ENCODE assay signal across 8 cellular contexts in the genomic region with DNA sequence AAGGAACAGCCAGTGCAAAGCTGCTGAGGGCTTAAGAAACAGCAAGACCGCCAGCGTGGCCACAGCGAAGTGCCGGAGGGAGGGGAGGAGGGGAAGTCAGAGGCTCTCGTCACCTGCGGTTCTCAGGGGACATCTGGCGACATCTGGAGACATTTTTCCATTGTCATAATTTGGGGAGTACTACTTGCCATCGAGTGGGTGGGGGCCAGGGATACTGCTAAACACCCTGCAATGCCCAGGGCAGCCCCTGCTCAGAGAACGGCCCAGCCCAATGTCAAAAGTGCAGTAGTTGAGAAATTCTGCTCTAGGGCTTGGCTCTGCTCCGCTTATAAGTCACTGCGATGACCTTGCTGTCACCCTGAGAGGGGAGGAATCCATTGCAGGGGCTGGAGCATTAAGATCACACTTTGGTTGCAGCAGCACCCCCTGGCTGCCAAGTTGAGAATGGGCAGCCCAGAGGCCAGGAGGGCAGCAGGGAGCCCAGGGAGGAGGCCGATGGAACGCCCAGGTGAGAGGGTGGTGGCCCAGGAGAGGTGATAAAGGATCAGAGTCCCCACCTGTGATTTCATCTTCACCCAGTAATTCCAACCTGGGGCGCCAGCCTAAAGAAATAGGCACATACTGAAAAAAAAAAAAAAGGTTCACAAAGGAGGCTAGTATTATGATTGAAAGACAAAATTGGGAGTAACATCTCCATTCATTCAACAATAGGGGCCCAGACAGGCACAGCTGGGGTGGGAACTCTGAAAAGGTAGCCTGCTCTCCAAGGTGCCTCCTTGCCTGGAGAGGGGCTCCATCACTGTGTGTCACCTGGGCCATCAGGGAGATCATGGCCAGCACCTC.
DNase-seq lines count a peak whose midpoint lies in the region; ATAC-seq, FAIRE-seq and TF ChIP-seq lines count a peak whose summit lies in the region.

No MANE protein-coding gene starts in this region.

- H3K27ac ChIP-seq in HepG2 (ENCODE audit: extremely low read length, insufficient read depth, low read length) (no peak overlapping the region), coronary artery (no peak overlapping the region)

- POLR2A ChIA-PET in HepG2 (lab: Yijun Ruan, JAX), result no interaction called here

- FAIRE-seq in HepG2 (lab: Jason Lieb, UNC), result peak; percentile 56

- ATAC-seq in activated T-cell treated with anti-CD3 and anti-CD28 coated beads, Interleukin-2, amount 50 U/mL, for 72 hours (replicated peaks in 1 of 2), result no peak
- ATAC-seq in HepG2, result peak; percentile 70

- 39% methylated on average over 14 of the region's 14 CpGs for WGBS in HepG2 (ENCODE audit: low lambda C conversion rate)

- H3K79me2 ChIP-seq in HepG2 (ENCODE audit: insufficient read depth, low read length), result no peaks in the 10 kb centered on the region

- H2AFZ ChIP-seq in HepG2 (ENCODE audit: low read length), result no peak overlapping the region

- H3K27ac Mint-ChIP-seq in activated T-cell treated with anti-CD3 and anti-CD28 coated beads, Interleukin-2, amount 50 U/mL, for 72 hours, result no peak overlapping the region
- no peak overlapping the region for H3K27ac Mint-ChIP-seq in activated T-cell treated with anti-CD3 and anti-CD28 coated beads, Interleukin-2, amount 50 U/mL, for 24 hours

- no peak overlapping the region for H3K4me2 ChIP-seq in HepG2 (ENCODE audit: low read depth, low read length)

- no peak overlapping the region for H3K4me3 Mint-ChIP-seq in activated T-cell treated with anti-CD3 and anti-CD28 coated beads, Interleukin-2, amount 50 U/mL, for 72 hours
- no peak overlapping the region for H3K4me3 Mint-ChIP-seq in activated T-cell treated with anti-CD3 and anti-CD28 coated beads, Interleukin-2, amount 50 U/mL, for 24 hours

- peaks cover 0 to 1% of the 10 kb centered on the region in 2 donors for H3K36me3 Mint-ChIP-seq in activated T-cell treated with anti-CD3 and anti-CD28 coated beads, Interleukin-2, amount 50 U/mL, for 72 hours (ENCODE audit: insufficient read depth in 2 of 2)
- no peaks in the 10 kb centered on the region for H3K36me3 Mint-ChIP-seq in activated T-cell treated with anti-CD3 and anti-CD28 coated beads, Interleukin-2, amount 50 U/mL, for 24 hours (ENCODE audit: low read depth)

- 0 out of 5 replicates have a peak, but pooled peaks cover 0 to 5% of the 10 kb centered on the region in 2 experiments for H3K27me3 ChIP-seq in HepG2 (ENCODE audit: control insufficient read depth in 1 of 2, insufficient read depth in 2 of 2, low read length in 2 of 2)

- TF ChIP-seq EP300 in HepG2 (IDR thresholded peaks at IDR 0.05; ENCODE audit: low read depth in 2 of 2, low read length in 2 of 2) (no peak), HepG2 (CRISPR knock-in tag; IDR thresholded peaks at IDR 0.05; ENCODE audit: borderline replicate concordance) (no peak)

- H3K4me3 ChIP-seq in LNCaP clone FGC (ENCODE audit: low read depth, low read length), result no peak overlapping the region
- H3K4me3 ChIP-seq in astrocyte of the spinal cord (ENCODE audit: low read depth, low read length), result no peak overlapping the region
- H3K4me3 ChIP-seq in HepG2 (replicated peaks in 1 of 3; ENCODE audit: insufficient read depth in 1 of 3, low read depth in 2 of 3, low read length in 3 of 3), result no peak overlapping the region
- H3K4me3 ChIP-seq in coronary artery, result no peak overlapping the region

- no peaks in the 10 kb centered on the region for H3K4me1 Mint-ChIP-seq in activated T-cell treated with anti-CD3 and anti-CD28 coated beads, Interleukin-2, amount 50 U/mL, for 72 hours (ENCODE audit: low read depth)
- no peaks in the 10 kb centered on the region for H3K4me1 Mint-ChIP-seq in activated T-cell treated with anti-CD3 and anti-CD28 coated beads, Interleukin-2, amount 50 U/mL, for 24 hours (ENCODE audit: low read depth)

- CTCF ChIA-PET in HepG2 (lab: Yijun Ruan, JAX; ENCODE audit: low intra/inter-chr PET ratio, low total read pairs), result no interaction called here

- intact Hi-C loops in HepG2 (cut with micrococcal nuclease; ENCODE audit: unreplicated experiment), result loop anchor here (5.0 kb wide), 1 partner anchor 496 kb away; no protein-coding TSS in a partner anchor

- H4K20me1 ChIP-seq in HepG2 (ENCODE audit: insufficient read depth, low read length), result no peaks in the 10 kb centered on the region

- no TSS peak for BruUV-seq in HepG2 (replicated peaks; lab: Mats Ljungman, UMichigan)

- no peak overlapping the region for H3K9ac ChIP-seq in HepG2 (ENCODE audit: insufficient read depth, low read depth, low read length)

- peaks cover 6% of the 10 kb centered on the region for H3K27me3 Mint-ChIP-seq in activated T-cell treated with anti-CD3 and anti-CD28 coated beads, Interleukin-2, amount 50 U/mL, for 72 hours (ENCODE audit: low read depth)
- peaks cover 12% of the 10 kb centered on the region for H3K27me3 Mint-ChIP-seq in activated T-cell treated with anti-CD3 and anti-CD28 coated beads, Interleukin-2, amount 50 U/mL, for 24 hours

- H3K36me3 ChIP-seq in HepG2 (replicated peaks in 1 of 2; ENCODE audit: control insufficient read depth in 1 of 2, insufficient read depth in 2 of 2, low read length in 2 of 2), result no peaks in the 10 kb centered on the region

- peaks cover 31% of the 10 kb centered on the region for H3K4me1 ChIP-seq in HepG2 (ENCODE audit: insufficient read depth, low read length)

- peak; percentile 80 for TF ChIP-seq CTCF in LNCaP clone FGC (IDR thresholded peaks at IDR 0.05; ENCODE audit: control insufficient read depth, extremely low read depth, insufficient read depth)
- TF ChIP-seq CTCF in astrocyte of the spinal cord (IDR thresholded peaks at IDR 0.05; ENCODE audit: low read depth, low read length), result peak; percentile 69
- peak; percentile 79 for TF ChIP-seq CTCF in HepG2 (CRISPR knock-in tag; IDR thresholded peaks at IDR 0.05)
- no peak for TF ChIP-seq CTCF in coronary artery (IDR thresholded peaks at IDR 0.05)

- in situ Hi-C loops in astrocyte of the spinal cord (cut with HindIII; ENCODE audit: low sequenced_read_pairs) (no loop called here), HepG2 (cut with HindIII; ENCODE audit: extremely low pct_ligation_motif_present, low pct_unique_long_range_greater_than_20kb) (no loop called here)

- no peaks in the 10 kb centered on the region for H3K9me3 Mint-ChIP-seq in activated T-cell treated with anti-CD3 and anti-CD28 coated beads, Interleukin-2, amount 50 U/mL, for 72 hours
- no peaks in the 10 kb centered on the region for H3K9me3 Mint-ChIP-seq in activated T-cell treated with anti-CD3 and anti-CD28 coated beads, Interleukin-2, amount 50 U/mL, for 24 hours

- H3K9me3 ChIP-seq in HepG2 (ENCODE audit: low read length), result no peaks in the 10 kb centered on the region

- no peak for TF ChIP-seq POLR2A in HepG2 (IDR thresholded peaks at IDR 0.05; ENCODE audit: insufficient read depth in 1 of 2, low read depth in 2 of 2, low read length in 2 of 2)

- DNase-seq in activated T-cell treated with anti-CD3 and anti-CD28 coated beads, Interleukin-2, amount 50 U/mL, for 72 hours, result peak; percentile 12 to 24
- no peak for DNase-seq in activated T-cell treated with anti-CD3 and anti-CD28 coated beads, Interleukin-2, amount 50 U/mL, for 24 hours
- DNase-seq in LNCaP clone FGC (ENCODE audit: low read depth), result no peak
- DNase-seq in astrocyte of the spinal cord (ENCODE audit: low read depth, low spot score), result peak; percentile 12
- DNase-seq in HepG2 (ENCODE audit: low spot score), result peak; percentile 35
- no peak for DNase-seq in NCI-H1092 (lab: John Stamatoyannopoulos, UW)
- DNase-seq in coronary artery (ENCODE audit: low spot score), result no peak
- DNase-seq in putamen (ENCODE audit: low spot score), result no peak

- TF ChIP-seq RAD21 in HepG2 (CRISPR knock-in tag; IDR thresholded peaks at IDR 0.05), result no peak

TF ChIP-seq in HepG2, 621 proteins besides CTCF, POLR2A, EP300 and RAD21 (continues in another document):
- TF ChIP-seq ZNF644 (CRISPR knock-in tag; IDR thresholded peaks at IDR 0.05; ENCODE audit: low read depth) (no peak), PITX1 (CRISPR knock-in tag; IDR thresholded peaks at IDR 0.05) (peak; percentile 37; the same call in 1 of the 2 replicates), MATR3 (CRISPR knock-in tag; IDR thresholded peaks at IDR 0.05) (0 out of 2 replicates have a peak, but pooled peaks have one; percentile 31), ZNF235 (CRISPR knock-in tag; IDR thresholded peaks at IDR 0.05; ENCODE audit: borderline replicate concordance) (0 out of 2 replicates have a peak, but pooled peaks have one; percentile 11), XRCC5 (optimal IDR thresholded peaks at IDR 0.05; ENCODE audit: low read length) (peak; percentile 68), ZNF83 (CRISPR knock-in tag; IDR thresholded peaks at IDR 0.05; ENCODE audit: borderline replicate concordance) (0 out of 2 replicates have a peak, but pooled peaks have one; percentile 36), THAP11 (CRISPR knock-in tag; IDR thresholded peaks at IDR 0.05) (no peak), RFXANK (CRISPR knock-in tag; IDR thresholded peaks at IDR 0.05) (no peak), CBX1 (IDR thresholded peaks at IDR 0.05; ENCODE audit: low read depth) (peak; percentile 60), ZNF878 (CRISPR knock-in tag; IDR thresholded peaks at IDR 0.05) (no peak)
- TF ChIP-seq, protein P1, sequence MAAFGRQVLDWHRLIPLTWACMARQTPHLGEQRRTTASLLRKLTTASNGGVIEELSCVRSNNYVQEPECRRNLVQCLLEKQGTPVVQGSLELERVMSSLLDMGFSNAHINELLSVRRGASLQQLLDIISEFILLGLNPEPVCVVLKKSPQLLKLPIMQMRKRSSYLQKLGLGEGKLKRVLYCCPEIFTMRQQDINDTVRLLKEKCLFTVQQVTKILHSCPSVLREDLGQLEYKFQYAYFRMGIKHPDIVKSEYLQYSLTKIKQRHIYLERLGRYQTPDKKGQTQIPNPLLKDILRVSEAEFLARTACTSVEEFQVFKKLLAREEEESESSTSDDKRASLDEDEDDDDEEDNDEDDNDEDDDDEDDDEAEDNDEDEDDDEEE (CRISPR knock-in tag; IDR thresholded peaks at IDR 0.05), result peak; percentile 48; the same call in 1 of the 2 replicates
- TF ChIP-seq, protein P2, sequence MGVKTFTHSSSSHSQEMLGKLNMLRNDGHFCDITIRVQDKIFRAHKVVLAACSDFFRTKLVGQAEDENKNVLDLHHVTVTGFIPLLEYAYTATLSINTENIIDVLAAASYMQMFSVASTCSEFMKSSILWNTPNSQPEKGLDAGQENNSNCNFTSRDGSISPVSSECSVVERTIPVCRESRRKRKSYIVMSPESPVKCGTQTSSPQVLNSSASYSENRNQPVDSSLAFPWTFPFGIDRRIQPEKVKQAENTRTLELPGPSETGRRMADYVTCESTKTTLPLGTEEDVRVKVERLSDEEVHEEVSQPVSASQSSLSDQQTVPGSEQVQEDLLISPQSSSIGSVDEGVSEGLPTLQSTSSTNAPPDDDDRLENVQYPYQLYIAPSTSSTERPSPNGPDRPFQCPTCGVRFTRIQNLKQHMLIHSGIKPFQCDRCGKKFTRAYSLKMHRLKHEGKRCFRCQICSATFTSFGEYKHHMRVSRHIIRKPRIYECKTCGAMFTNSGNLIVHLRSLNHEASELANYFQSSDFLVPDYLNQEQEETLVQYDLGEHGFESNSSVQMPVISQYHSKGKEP (CRISPR knock-in tag; IDR thresholded peaks at IDR 0.05), result no peak

Comparison
In these comparisons a context has a peak if more than half of its experiments do, and no peak if none do; other contexts are left out.
1. DNase-seq: peak in activated T-cell treated with anti-CD3 and anti-CD28 coated beads, Interleukin-2, amount 50 U/mL, for 72 hours (2 of 2), astrocyte of the spinal cord (single experiment) and HepG2 (single experiment); none in activated T-cell treated with anti-CD3 and anti-CD28 coated beads, Interleukin-2, amount 50 U/mL, for 24 hours (single experiment), LNCaP clone FGC (single experiment), NCI-H1092 (single experiment), coronary artery (single experiment) and putamen (single experiment).